In genomic region chr9:93114169-93114983, GRCh38 we compare ENCODE assay signal across 14 cellular contexts. TPM values are rescaled to one million over a fixed set of nuclear protein-coding genes. Genes with fewer than 3 reads are reported as not detected.
DNase-seq lines count a peak whose midpoint lies in the region; ATAC-seq lines count a peak whose summit lies in the region.
"Had no signal": no experiment of that assay in that cellular context is flagged by ENCODE, and none has a peak within 500 bp of the region (broad histone marks: within the 10 kb centered on the region; RNA-seq: fewer than 3 reads in every experiment).

No MANE protein-coding gene starts in this region.

- peaks cover 6% of the 10 kb centered on the region for H3K4me1 Mint-ChIP-seq in activated CD4-positive, alpha-beta memory T cell treated with anti-CD3 and anti-CD28 coated beads for 36 hours (ENCODE audit: low read depth)
- H3K4me1 Mint-ChIP-seq in activated CD4-positive, alpha-beta memory T cell treated with anti-CD3 and anti-CD28 coated beads, Interleukin-2, amount 10 ng/mL, durations not matched to agents 7 days and 5 days = peaks cover 21% of the 10 kb centered on the region
- H3K4me1 Mint-ChIP-seq in T-helper 2 cell treated with Interferon-gamma antibody and Interleukin-4, amounts not matched to agents 5 μg/mL and 100 μg/mL, for 36 hours (ENCODE audit: low read depth) = peaks cover 9% of the 10 kb centered on the region
- peaks cover 22 to 28% of the 10 kb centered on the region in 2 donors for H3K4me1 Mint-ChIP-seq in immature natural killer cell
- peaks cover 40 to 66% of the 10 kb centered on the region in 2 donors for H3K4me1 Mint-ChIP-seq in stimulated activated naive B cell treated with anti-CD40 and anti-IgM and Interleukin-4, amounts not matched to agents 10 μg/mL and 1 μg/mL and 100 μg/mL, for 72 hours

- CTCF ChIA-PET in activated CD4-positive, alpha-beta memory T cell treated with anti-CD3 and anti-CD28 coated beads for 36 hours (lab: Charles Lee) = interaction anchor here (1.1 kb wide), 1 partner anchor 10 kb away, joined by 3 read pairs; no protein-coding TSS in a partner anchor
- CTCF ChIA-PET in activated CD4-positive, alpha-beta memory T cell treated with anti-CD3 and anti-CD28 coated beads, Interleukin-2, amount 10 ng/mL, durations not matched to agents 7 days and 5 days (lab: Charles Lee) = interaction anchor here (1.1 kb wide), 1 partner anchor 15 kb away, joined by 4 read pairs; no protein-coding TSS in a partner anchor

- no peak for DNase-seq in activated CD4-positive, alpha-beta memory T cell treated with anti-CD3 and anti-CD28 coated beads for 36 hours
- DNase-seq in activated CD4-positive, alpha-beta memory T cell treated with anti-CD3 and anti-CD28 coated beads, Interleukin-2, amount 10 ng/mL, durations not matched to agents 7 days and 5 days = no peak
- no peak for DNase-seq in T-helper 2 cell treated with Interferon-gamma antibody and Interleukin-4, amounts not matched to agents 5 μg/mL and 100 μg/mL, for 36 hours (ENCODE audit: low spot score)
- DNase-seq in immature natural killer cell = no peak
- DNase-seq in stimulated activated naive B cell treated with anti-CD40 and anti-IgM and Interleukin-4, amounts not matched to agents 10 μg/mL and 1 μg/mL and 100 μg/mL, for 72 hours = no peak
- no peak for DNase-seq in NCI-H187 treated with DMSO at 0.1 percent for 48 hours (lab: John Stamatoyannopoulos, UW)
- no peak for DNase-seq in stimulated activated CD8-positive, alpha-beta memory T cell treated with anti-CD3 and anti-CD28 coated beads, Interleukin-4, amount 100 ng/mL, for 48 hours
- DNase-seq: hippocampal formation; NCI-H187; stimulated activated CD4-positive, alpha-beta T cell treated with anti-CD3 and anti-CD28 coated beads, Interleukin-15, amount 100 ng/mL, for 24 hours; stomach had no signal

- H3K4me3 Mint-ChIP-seq in activated CD4-positive, alpha-beta memory T cell treated with anti-CD3 and anti-CD28 coated beads for 36 hours = no peak overlapping the region
- H3K4me3 Mint-ChIP-seq in activated CD4-positive, alpha-beta memory T cell treated with anti-CD3 and anti-CD28 coated beads, Interleukin-2, amount 10 ng/mL, durations not matched to agents 7 days and 5 days = no peak overlapping the region
- H3K4me3 Mint-ChIP-seq in T-helper 2 cell treated with Interferon-gamma antibody and Interleukin-4, amounts not matched to agents 5 μg/mL and 100 μg/mL, for 36 hours = no peak overlapping the region
- H3K4me3 Mint-ChIP-seq in immature natural killer cell = peak overlapping the region in 3 of 5 donors; percentile 18 to 48 (median 30)
- H3K4me3 Mint-ChIP-seq in stimulated activated naive B cell treated with anti-CD40 and anti-IgM and Interleukin-4, amounts not matched to agents 10 μg/mL and 1 μg/mL and 100 μg/mL, for 72 hours = peak overlapping the region; percentile 19 to 52
- H3K4me3 Mint-ChIP-seq: activated naive CD4-positive, alpha-beta T cell treated with anti-CD3 and anti-CD28 coated beads, Interleukin-2, amount 50 U/mL, for 24 hours had no signal

- peak overlapping the region; percentile 50 for H3K27ac Mint-ChIP-seq in activated CD4-positive, alpha-beta memory T cell treated with anti-CD3 and anti-CD28 coated beads for 36 hours
- H3K27ac Mint-ChIP-seq in activated CD4-positive, alpha-beta memory T cell treated with anti-CD3 and anti-CD28 coated beads, Interleukin-2, amount 10 ng/mL, durations not matched to agents 7 days and 5 days = no peak overlapping the region
- H3K27ac Mint-ChIP-seq in T-helper 2 cell treated with Interferon-gamma antibody and Interleukin-4, amounts not matched to agents 5 μg/mL and 100 μg/mL, for 36 hours = peak overlapping the region; percentile 62
- H3K27ac Mint-ChIP-seq in immature natural killer cell = peak overlapping the region; percentile 30 to 66 (median 48)
- peak overlapping the region; percentile 93 for H3K27ac Mint-ChIP-seq in stimulated activated naive B cell treated with anti-CD40 and anti-IgM and Interleukin-4, amounts not matched to agents 10 μg/mL and 1 μg/mL and 100 μg/mL, for 72 hours
- H3K27ac Mint-ChIP-seq: activated naive CD4-positive, alpha-beta T cell treated with anti-CD3 and anti-CD28 coated beads, Interleukin-2, amount 50 U/mL, for 24 hours had no signal

- peaks cover 9% of the 10 kb centered on the region for H3K36me3 Mint-ChIP-seq in activated CD4-positive, alpha-beta memory T cell treated with anti-CD3 and anti-CD28 coated beads for 36 hours
- H3K36me3 Mint-ChIP-seq in activated CD4-positive, alpha-beta memory T cell treated with anti-CD3 and anti-CD28 coated beads, Interleukin-2, amount 10 ng/mL, durations not matched to agents 7 days and 5 days (ENCODE audit: low read depth) = peaks cover 28% of the 10 kb centered on the region
- H3K36me3 Mint-ChIP-seq in T-helper 2 cell treated with Interferon-gamma antibody and Interleukin-4, amounts not matched to agents 5 μg/mL and 100 μg/mL, for 36 hours (ENCODE audit: low read depth) = peaks cover 7% of the 10 kb centered on the region
- peaks cover 4 to 8% (median 6%) of the 10 kb centered on the region in 3 donors for H3K36me3 Mint-ChIP-seq in immature natural killer cell
- peaks cover 26 to 46% of the 10 kb centered on the region in 2 donors for H3K36me3 Mint-ChIP-seq in stimulated activated naive B cell treated with anti-CD40 and anti-IgM and Interleukin-4, amounts not matched to agents 10 μg/mL and 1 μg/mL and 100 μg/mL, for 72 hours

- intact Hi-C loops in activated CD4-positive, alpha-beta memory T cell treated with anti-CD3 and anti-CD28 coated beads for 36 hours (cut with micrococcal nuclease) = no loop called here

- ATAC-seq in stimulated activated naive B cell treated with anti-CD40 and anti-IgM and Interleukin-4, amounts not matched to agents 10 μg/mL and 1 μg/mL and 100 μg/mL, for 72 hours (replicated peaks) = no peak
- ATAC-seq in HG03520 (IDR thresholded peaks at IDR 0.05; ENCODE audit: unreplicated experiment) = no peak
- ATAC-seq: HCT116 had no signal

- H3K9me3 Mint-ChIP-seq in activated CD4-positive, alpha-beta memory T cell treated with anti-CD3 and anti-CD28 coated beads for 36 hours = no peaks in the 10 kb centered on the region
- no peaks in the 10 kb centered on the region for H3K9me3 Mint-ChIP-seq in activated CD4-positive, alpha-beta memory T cell treated with anti-CD3 and anti-CD28 coated beads, Interleukin-2, amount 10 ng/mL, durations not matched to agents 7 days and 5 days
- H3K9me3 Mint-ChIP-seq in T-helper 2 cell treated with Interferon-gamma antibody and Interleukin-4, amounts not matched to agents 5 μg/mL and 100 μg/mL, for 36 hours = no peaks in the 10 kb centered on the region
- H3K9me3 Mint-ChIP-seq in immature natural killer cell = no peaks in the 10 kb centered on the region
- no peaks in the 10 kb centered on the region for H3K9me3 Mint-ChIP-seq in stimulated activated naive B cell treated with anti-CD40 and anti-IgM and Interleukin-4, amounts not matched to agents 10 μg/mL and 1 μg/mL and 100 μg/mL, for 72 hours
- H3K9me3 Mint-ChIP-seq: activated naive CD4-positive, alpha-beta T cell treated with anti-CD3 and anti-CD28 coated beads, Interleukin-2, amount 50 U/mL, for 24 hours had no signal

- POLR2A ChIA-PET in activated CD4-positive, alpha-beta memory T cell treated with anti-CD3 and anti-CD28 coated beads for 36 hours (lab: Charles Lee) = no interaction called here
- POLR2A ChIA-PET in activated CD4-positive, alpha-beta memory T cell treated with anti-CD3 and anti-CD28 coated beads, Interleukin-2, amount 10 ng/mL, durations not matched to agents 7 days and 5 days (lab: Charles Lee) = no interaction called here

- H3K27me3 Mint-ChIP-seq in activated CD4-positive, alpha-beta memory T cell treated with anti-CD3 and anti-CD28 coated beads for 36 hours = no peaks in the 10 kb centered on the region
- H3K27me3 Mint-ChIP-seq in activated CD4-positive, alpha-beta memory T cell treated with anti-CD3 and anti-CD28 coated beads, Interleukin-2, amount 10 ng/mL, durations not matched to agents 7 days and 5 days = no peaks in the 10 kb centered on the region
- H3K27me3 Mint-ChIP-seq in T-helper 2 cell treated with Interferon-gamma antibody and Interleukin-4, amounts not matched to agents 5 μg/mL and 100 μg/mL, for 36 hours (ENCODE audit: low read depth) = no peaks in the 10 kb centered on the region
- peaks cover 0 to 5% (median 4%) of the 10 kb centered on the region in 3 donors for H3K27me3 Mint-ChIP-seq in immature natural killer cell (ENCODE audit: low read depth in 3 of 3)
- no peaks in the 10 kb centered on the region for H3K27me3 Mint-ChIP-seq in stimulated activated naive B cell treated with anti-CD40 and anti-IgM and Interleukin-4, amounts not matched to agents 10 μg/mL and 1 μg/mL and 100 μg/mL, for 72 hours
- H3K27me3 Mint-ChIP-seq: activated naive CD4-positive, alpha-beta T cell treated with anti-CD3 and anti-CD28 coated beads, Interleukin-2, amount 50 U/mL, for 24 hours had no signal

RNA-seq across cellular contexts. Expression of gene CARD19, which starts 18.4 kb away (rescaled TPM):
- 10 to 100 TPM; 77.9 to 80.0 TPM for total RNA-seq in activated CD4-positive, alpha-beta memory T cell treated with anti-CD3 and anti-CD28 coated beads for 36 hours
- total RNA-seq in activated CD4-positive, alpha-beta memory T cell treated with anti-CD3 and anti-CD28 coated beads, Interleukin-2, amount 10 ng/mL, durations not matched to agents 7 days and 5 days = 10 to 100 TPM; 80.4 to 83.5 TPM
- polyA plus RNA-seq in immature natural killer cell = 100 to 1,000 TPM in 1 of 3 donors, 10 to 100 TPM in 2; 55.1 to 105 (median 78.8) TPM

RNA-seq across cellular contexts. Expression of gene NINJ1, which starts 19.7 kb away (rescaled TPM):
- total RNA-seq in activated CD4-positive, alpha-beta memory T cell treated with anti-CD3 and anti-CD28 coated beads for 36 hours = 10 to 100 TPM; 77.9 to 82.0 TPM
- total RNA-seq in activated CD4-positive, alpha-beta memory T cell treated with anti-CD3 and anti-CD28 coated beads, Interleukin-2, amount 10 ng/mL, durations not matched to agents 7 days and 5 days = 10 to 100 TPM; 36.9 to 37.4 TPM
- 10 to 100 TPM; 51.3 to 91.0 (median 54.0) TPM for polyA plus RNA-seq in immature natural killer cell

RNA-seq across cellular contexts. Expression of gene SUSD3, which starts 55.9 kb away (rescaled TPM):
- total RNA-seq in activated CD4-positive, alpha-beta memory T cell treated with anti-CD3 and anti-CD28 coated beads for 36 hours = 10 to 100 TPM; 67.0 to 72.8 TPM
- total RNA-seq in activated CD4-positive, alpha-beta memory T cell treated with anti-CD3 and anti-CD28 coated beads, Interleukin-2, amount 10 ng/mL, durations not matched to agents 7 days and 5 days = 10 to 100 TPM; 69.6 to 71.4 TPM
- 1 to 10 TPM in 2 of 3 donors, not detected in 1; 3.5 to 5.2 TPM for polyA plus RNA-seq in immature natural killer cell

Comparison
In these comparisons a context has a peak if more than half of its experiments do, and no peak if none do; other contexts are left out.
1. H3K4me3 Mint-ChIP-seq: peak in immature natural killer cell (3 of 5) and stimulated activated naive B cell treated with anti-CD40 and anti-IgM and Interleukin-4, amounts not matched to agents 10 μg/mL and 1 μg/mL and 100 μg/mL, for 72 hours (2 of 2); none in activated CD4-positive, alpha-beta memory T cell treated with anti-CD3 and anti-CD28 coated beads for 36 hours (single experiment), activated CD4-positive, alpha-beta memory T cell treated with anti-CD3 and anti-CD28 coated beads, Interleukin-2, amount 10 ng/mL, durations not matched to agents 7 days and 5 days (single experiment) and T-helper 2 cell treated with Interferon-gamma antibody and Interleukin-4, amounts not matched to agents 5 μg/mL and 100 μg/mL, for 36 hours (single experiment).